Comparison of ENCODE assay signal across 8 cellular contexts in genomic region chr1:88890790-88891317, GRCh38. TPM values are rescaled to one million over a fixed set of nuclear protein-coding genes. Genes with fewer than 3 reads are reported as not detected.
DNase-seq lines count a peak whose midpoint lies in the region; ATAC-seq and TF ChIP-seq lines count a peak whose summit lies in the region.

No MANE protein-coding gene starts in this region.

- H3K9me3 Mint-ChIP-seq in HFFc6 (no peaks in the 10 kb centered on the region; the same call in 1 of the 2 replicates), MCF 10A (ENCODE audit: unreplicated experiment) (no peaks in the 10 kb centered on the region)

- peak overlapping the region; percentile 87 for H3K27ac ChIP-seq in RWPE1
- peak overlapping the region; percentile 63 to 98 (median 94) for H3K27ac ChIP-seq in skin epidermis

- intact Hi-C loops in MCF 10A (cut with micrococcal nuclease), result no loop called here

- H3K27ac Mint-ChIP-seq in HFFc6 (peak overlapping the region; percentile 98), MCF 10A (ENCODE audit: low read depth, unreplicated experiment) (peak overlapping the region; percentile 99)

- POLR2A ChIA-PET in RWPE1 (lab: Yijun Ruan, JAX; ENCODE audit: low non-redundant PET), result no interaction called here
- POLR2A ChIA-PET in MCF 10A (lab: Yijun Ruan, JAX), result interaction anchor here (0.6 to 5.0 kb wide), 14 partner anchors 10 to 1562 kb away, joined by 3 to 40 read pairs (median 3); partner anchors contain the start of genes LMO4 and PKN2

- peak overlapping the region; percentile 86 for H3K4me3 Mint-ChIP-seq in HFFc6
- H3K4me3 Mint-ChIP-seq in MCF 10A (ENCODE audit: unreplicated experiment), result peak overlapping the region; percentile 99

- no TSS peak for BruUV-seq in MCF 10A (replicated peaks; lab: Mats Ljungman, UMichigan)

- TF ChIP-seq CTCF in HFFc6 (IDR thresholded peaks at IDR 0.05) (no peak), RWPE1 (conservative IDR thresholded peaks at IDR 0.05; ENCODE audit: low read depth) (no peak), MCF 10A (IDR thresholded peaks at IDR 0.05; ENCODE audit: unreplicated experiment) (no peak)

- H3K4me3 ChIP-seq in skin epidermis, result peak overlapping the region; percentile 61 to 99 (median 76)

- H3K36me3 Mint-ChIP-seq in HFFc6 (ENCODE audit: low read depth) (peaks cover 4% of the 10 kb centered on the region; the same call in 1 of the 2 replicates), MCF 10A (ENCODE audit: insufficient read depth, unreplicated experiment) (peaks cover 21% of the 10 kb centered on the region)

- CTCF ChIA-PET in RWPE1 (lab: Yijun Ruan, JAX), result interaction anchor here (0.6 kb wide), 1 partner anchor 215 kb away, joined by 3 read pairs; no protein-coding TSS in a partner anchor
- CTCF ChIA-PET in MCF 10A (lab: Yijun Ruan, JAX), result interaction anchor here (0.6 to 7.2 kb wide), 4 partner anchors 12 to 1166 kb away, joined by 4 to 49 read pairs (median 6); partner anchors contain the start of gene PKN2

- DNase-seq in Daoy (ENCODE audit: low read depth) (peak; percentile 42), HFFc6 (peak; percentile 29), RWPE1 (ENCODE audit: low spot score) (no peak), MCF 10A (ENCODE audit: unreplicated experiment) (peak; percentile 32), iPS-NIHi7 (ENCODE audit: extremely low spot score) (peak; percentile 34), NCI-H1436 treated with DMSO at 0.1 percent for 48 hours (lab: John Stamatoyannopoulos, UW) (no peak)

- peaks cover 35% of the 10 kb centered on the region for H3K4me1 Mint-ChIP-seq in HFFc6 (ENCODE audit: low read depth)
- H3K4me1 Mint-ChIP-seq in MCF 10A (ENCODE audit: insufficient read depth, unreplicated experiment), result peaks cover 19% of the 10 kb centered on the region

- no peak for ATAC-seq in GM21526 (IDR thresholded peaks at IDR 0.05; ENCODE audit: low FRiP score, unreplicated experiment)

- peaks cover 4% of the 10 kb centered on the region; the same call in 1 of the 2 replicates for H3K27me3 Mint-ChIP-seq in HFFc6 (ENCODE audit: insufficient read depth)
- no peaks in the 10 kb centered on the region for H3K27me3 Mint-ChIP-seq in MCF 10A (ENCODE audit: insufficient read depth, unreplicated experiment)

RNA-seq across cellular contexts. Expression of gene GTF2B, which starts 0.5 kb away (rescaled TPM):
- 108 and 109 TPM in 2 replicates for total RNA-seq in Daoy (2014; rRNA removed; shearing (Covaris generic))
- 10 to 100 TPM; 24.8 to 29.7 (median 27.0) TPM for total RNA-seq in HFFc6 (2021; fragmentation: NEBNext Ultra II Directional; extraction: Animal tissue kit (Norgen Biotek cat#: 25700))
- 16.9 and 18.8 TPM in 2 replicates for total RNA-seq in MCF 10A (2022)

Comparison
In these comparisons a context has a peak if more than half of its experiments do, and no peak if none do; other contexts are left out.
1. DNase-seq: peak in Daoy (single experiment), HFFc6 (single experiment), MCF 10A (single experiment) and iPS-NIHi7 (single experiment); none in RWPE1 (single experiment) and NCI-H1436 treated with DMSO at 0.1 percent for 48 hours (single experiment).